ENCODE assay signal across 1 cellular context in the genomic region with DNA sequence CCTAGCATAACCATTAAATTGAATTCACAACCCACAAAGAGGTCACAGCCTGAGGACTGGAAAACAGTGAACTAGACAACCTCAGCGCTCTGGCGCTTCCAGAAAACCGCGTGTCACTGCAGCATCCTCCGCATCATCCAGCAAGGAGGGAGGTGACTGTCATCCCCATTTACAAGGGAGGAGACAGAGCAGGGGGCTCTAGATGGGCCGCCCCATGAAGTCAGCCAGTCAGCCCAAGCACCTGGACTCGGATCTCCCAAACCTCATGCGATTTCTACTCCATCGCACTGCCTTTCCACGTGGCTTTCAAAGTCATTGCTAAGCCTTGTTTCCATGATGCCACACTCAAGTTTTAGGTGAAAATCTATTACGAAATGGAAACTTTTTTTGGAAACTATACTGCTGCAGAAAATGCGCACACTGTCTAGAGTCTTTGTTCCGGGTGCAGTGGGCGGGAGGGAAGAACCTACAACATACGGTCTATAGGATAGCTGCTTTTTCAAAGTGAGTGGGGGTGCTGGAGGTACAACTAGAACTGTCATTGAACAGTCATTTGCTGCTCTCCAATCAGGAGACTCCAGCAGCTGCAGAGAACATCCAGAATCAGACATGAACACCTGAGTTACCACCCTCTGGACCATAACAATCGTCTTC.
TF ChIP-seq lines count a peak whose summit lies in the region.

No MANE protein-coding gene starts in this region.

TF ChIP-seq in HepG2, 621 proteins besides CTCF, POLR2A, EP300 and RAD21:
- TF ChIP-seq, protein P1, sequence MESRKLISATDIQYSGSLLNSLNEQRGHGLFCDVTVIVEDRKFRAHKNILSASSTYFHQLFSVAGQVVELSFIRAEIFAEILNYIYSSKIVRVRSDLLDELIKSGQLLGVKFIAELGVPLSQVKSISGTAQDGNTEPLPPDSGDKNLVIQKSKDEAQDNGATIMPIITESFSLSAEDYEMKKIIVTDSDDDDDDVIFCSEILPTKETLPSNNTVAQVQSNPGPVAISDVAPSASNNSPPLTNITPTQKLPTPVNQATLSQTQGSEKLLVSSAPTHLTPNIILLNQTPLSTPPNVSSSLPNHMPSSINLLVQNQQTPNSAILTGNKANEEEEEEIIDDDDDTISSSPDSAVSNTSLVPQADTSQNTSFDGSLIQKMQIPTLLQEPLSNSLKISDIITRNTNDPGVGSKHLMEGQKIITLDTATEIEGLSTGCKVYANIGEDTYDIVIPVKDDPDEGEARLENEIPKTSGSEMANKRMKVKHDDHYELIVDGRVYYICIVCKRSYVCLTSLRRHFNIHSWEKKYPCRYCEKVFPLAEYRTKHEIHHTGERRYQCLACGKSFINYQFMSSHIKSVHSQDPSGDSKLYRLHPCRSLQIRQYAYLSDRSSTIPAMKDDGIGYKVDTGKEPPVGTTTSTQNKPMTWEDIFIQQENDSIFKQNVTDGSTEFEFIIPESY (CRISPR knock-in tag; IDR thresholded peaks at IDR 0.05), result peak; percentile 73; the same call in 1 of the 2 replicates
- TF ChIP-seq RBM39 (IDR thresholded peaks at IDR 0.05; ENCODE audit: low read depth, low read length, poor library complexity, severe bottlenecking), result no peak
- peak; percentile 20; the same call in 1 of the 2 replicates for TF ChIP-seq ZBTB38 (CRISPR knock-in tag; IDR thresholded peaks at IDR 0.05)
